Comparison of ENCODE assay signal across 15 cellular contexts in the genomic region with DNA sequence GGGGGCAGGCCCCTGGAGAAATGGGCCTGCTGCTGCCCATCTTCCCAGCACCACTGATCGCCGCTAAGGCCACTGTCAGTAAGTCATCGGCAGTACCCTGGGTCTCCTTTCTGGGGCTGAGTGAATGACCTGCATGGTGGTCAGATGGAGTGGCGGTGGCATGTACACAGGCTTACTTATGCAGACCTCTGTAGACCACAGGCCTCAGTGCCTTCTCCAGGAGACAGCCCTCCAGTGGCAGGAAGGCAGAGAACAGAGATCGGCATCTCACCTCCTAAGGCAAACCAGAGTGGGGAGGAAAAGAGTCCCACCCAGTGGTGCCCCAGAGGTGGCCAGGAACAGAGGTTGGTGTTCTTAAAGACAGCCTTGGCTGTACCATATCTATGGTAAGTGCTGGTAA. TPM values are rescaled to one million over a fixed set of nuclear protein-coding genes. Genes with fewer than 3 reads are reported as not detected.
A peak's percentile ranks its signal among the peaks of the same experiment; 100 is the strongest.
DNase-seq lines count a peak whose midpoint lies in the region; ATAC-seq and TF ChIP-seq lines count a peak whose summit lies in the region.
"Had no signal": no experiment of that assay in that cellular context is flagged by ENCODE, and none has a peak within 500 bp of the region (broad histone marks: within the 10 kb centered on the region; RNA-seq: fewer than 3 reads in every experiment).

No MANE protein-coding gene starts in this region.

- H3K79me1 ChIP-seq in mesendoderm (ENCODE audit: low read length) = no peaks in the 10 kb centered on the region

- no peak overlapping the region for H2AFZ ChIP-seq in GM23338
- H2AFZ ChIP-seq in mammary epithelial cell (ENCODE audit: low read depth, low read length) = no peak overlapping the region

- CTCF ChIA-PET in AG04449 (lab: Yijun Ruan, JAX) (interaction anchor here (1.8 kb wide), 1 partner anchor 13 kb away, joined by 5 read pairs; no protein-coding TSS in a partner anchor), mammary epithelial cell (lab: Charles Lee; ENCODE audit: low non-redundant PET) (no interaction called here)

- intact Hi-C loops in mammary epithelial cell (cut with micrococcal nuclease) = no loop called here

- H3F3A ChIP-seq in GM23338 (replicated peaks; ENCODE audit: low read depth) = no peaks in the 10 kb centered on the region

- no peaks in the 10 kb centered on the region for H3K27me3 ChIP-seq in GM23338 (ENCODE audit: insufficient read depth)
- no peaks in the 10 kb centered on the region for H3K27me3 ChIP-seq in mesendoderm (ENCODE audit: insufficient read depth, low read length, poor library complexity)
- no peaks in the 10 kb centered on the region for H3K27me3 ChIP-seq in mammary epithelial cell (ENCODE audit: insufficient read depth, low read length)

- H3K23ac ChIP-seq in mesendoderm (ENCODE audit: low read length) = no peak overlapping the region

- H3K56ac ChIP-seq in mesendoderm (ENCODE audit: low read length) = no peak overlapping the region

- H3K4me3 ChIP-seq in AG04449 (ENCODE audit: low read depth, low read length) (no peak overlapping the region), GM23338 (no peak overlapping the region), mesendoderm (ENCODE audit: low read length) (no peak overlapping the region), mammary epithelial cell (replicated peaks in 1 of 3; ENCODE audit: insufficient read depth in 1 of 3, low read depth in 2 of 3, low read length in 3 of 3) (no peak overlapping the region)

- no peak overlapping the region for H2BK15ac ChIP-seq in mesendoderm (replicated peaks; ENCODE audit: low read depth)

- peak; percentile 66 for ATAC-seq in GM23338
- ATAC-seq: CD8-positive, alpha-beta T cell had no signal

- H3K9me2 ChIP-seq in GM23338 (ENCODE audit: insufficient read depth) = no peaks in the 10 kb centered on the region

- in situ Hi-C loops in mammary epithelial cell (cut with MboI; ENCODE audit: low sequenced_read_pairs in 2 of 2) = no loop called here
- in situ Hi-C loops in G401 (cut with HindIII; ENCODE audit: low sequenced_read_pairs) = no loop called here

- H2BK5ac ChIP-seq in mesendoderm (ENCODE audit: low read length) = no peak overlapping the region

- no peak overlapping the region for H3K4me3 Mint-ChIP-seq in GM23338
- H3K4me3 Mint-ChIP-seq: CD14-positive monocyte; CD8-positive, alpha-beta T cell had no signal

- H3K4me1 ChIP-seq in GM23338 (ENCODE audit: insufficient read depth) = no peaks in the 10 kb centered on the region; the same call in 1 of the 2 replicates
- H3K4me1 ChIP-seq in mesendoderm (ENCODE audit: control insufficient read depth, low read depth, low read length) = no peaks in the 10 kb centered on the region
- H3K4me1 ChIP-seq in mammary epithelial cell (ENCODE audit: insufficient read depth, low read length) = peaks cover 5% of the 10 kb centered on the region

- no peak overlapping the region for H2BK120ac ChIP-seq in mesendoderm (ENCODE audit: low read depth, low read length)

- H3K36me3 Mint-ChIP-seq in GM23338 (ENCODE audit: low read depth) = no peaks in the 10 kb centered on the region
- H3K36me3 Mint-ChIP-seq: CD8-positive, alpha-beta T cell had no signal

- no TSS peak for BruUV-seq in mammary epithelial cell (replicated peaks; lab: Mats Ljungman, UMichigan)

- H4K8ac ChIP-seq in mesendoderm (ENCODE audit: low read depth, low read length) = no peak overlapping the region

- no peak overlapping the region for H3K27ac Mint-ChIP-seq in GM23338
- H3K27ac Mint-ChIP-seq: CD14-positive monocyte; CD8-positive, alpha-beta T cell had no signal

- H3K4me1 Mint-ChIP-seq in GM23338 = peaks cover 8% of the 10 kb centered on the region

- H3K79me2 ChIP-seq in GM23338 (replicated peaks; ENCODE audit: insufficient read depth) (no peaks in the 10 kb centered on the region), mesendoderm (ENCODE audit: control insufficient read depth, insufficient read depth, low read length) (no peaks in the 10 kb centered on the region), mammary epithelial cell (ENCODE audit: insufficient read depth, low read length) (no peaks in the 10 kb centered on the region)

- H3K36me3 ChIP-seq in GM23338 (ENCODE audit: insufficient read depth) (no peaks in the 10 kb centered on the region), mesendoderm (ENCODE audit: control insufficient read depth, insufficient read depth, low read length) (no peaks in the 10 kb centered on the region), mammary epithelial cell (ENCODE audit: insufficient read depth, low read length) (no peaks in the 10 kb centered on the region)

- no peaks in the 10 kb centered on the region for H3K27me3 Mint-ChIP-seq in GM23338 (ENCODE audit: insufficient read depth, low read depth, poor library complexity)

- H3K18ac ChIP-seq in mesendoderm (ENCODE audit: low read length) = no peak overlapping the region

- no peak overlapping the region for H4K5ac ChIP-seq in mesendoderm (ENCODE audit: low read length)

- H4K20me1 ChIP-seq in GM23338 (replicated peaks; ENCODE audit: insufficient read depth) = peaks cover 19% of the 10 kb centered on the region
- no peaks in the 10 kb centered on the region for H4K20me1 ChIP-seq in mammary epithelial cell (ENCODE audit: insufficient read depth, low read length)

- H3K4me2 ChIP-seq in GM23338 (no peak overlapping the region), mesendoderm (ENCODE audit: low read length) (no peak overlapping the region), mammary epithelial cell (ENCODE audit: insufficient read depth, low read depth, low read length) (no peak overlapping the region)

- TF ChIP-seq CTCF in AG04449 (IDR thresholded peaks at IDR 0.05; ENCODE audit: insufficient read depth, low read length, missing control alignments) (peak; percentile 2), GM23338 (conservative IDR thresholded peaks at IDR 0.05; ENCODE audit: low read depth in 2 of 2) (peak; percentile 14 to 34; a peak in 1 of 4 replicates), VCaP (conservative IDR thresholded peaks at IDR 0.05) (no peak), mammary epithelial cell (conservative IDR thresholded peaks at IDR 0.05 in 1 of 2, IDR thresholded peaks at IDR 0.05 in 1 of 2; ENCODE audit: extremely low read depth in 1 of 2, insufficient read depth in 1 of 2, low read depth in 1 of 2, low read length in 2 of 2) (no peak)

- H3K9me3 Mint-ChIP-seq in GM23338 = no peaks in the 10 kb centered on the region
- H3K9me3 Mint-ChIP-seq: CD8-positive, alpha-beta T cell had no signal

- no peak overlapping the region for H3K4ac ChIP-seq in mesendoderm (ENCODE audit: low read depth, low read length)

- no peak overlapping the region for H3K9ac ChIP-seq in mesendoderm (ENCODE audit: low read length)
- no peak overlapping the region for H3K9ac ChIP-seq in mammary epithelial cell (ENCODE audit: insufficient read depth, low read length)

- H2AK5ac ChIP-seq in mesendoderm (ENCODE audit: low read length) = no peak overlapping the region

- POLR2A ChIA-PET in AG04449 (lab: Yijun Ruan, JAX) = no interaction called here

- DNase-seq in AG04449 (ENCODE audit: low read depth, low spot score) (no peak), GM23338 (ENCODE audit: low spot score) (peak; percentile 26), mesendoderm (peak; percentile 44), mammary epithelial cell (no peak), G401 (ENCODE audit: low spot score) (no peak)
- no peak for DNase-seq in stimulated activated naive CD4-positive, alpha-beta T cell treated with Interleukin-2 at 50 U/mL for 16 hours (lab: John Stamatoyannopoulos, UW)
- DNase-seq: CD8-positive, alpha-beta T cell; COR-L47; DND-41; GF-D8; GOT3; HCEC 1CT; Karpas-422 had no signal

- H3K27ac ChIP-seq in GM23338 (ENCODE audit: low read depth) = no peak overlapping the region
- peak overlapping the region; percentile 58; the same call in 1 of the 2 replicates for H3K27ac ChIP-seq in VCaP
- no peak overlapping the region for H3K27ac ChIP-seq in mesendoderm (ENCODE audit: low read depth, low read length)
- H3K27ac ChIP-seq in mammary epithelial cell (ENCODE audit: insufficient read depth, low read depth, low read length) = no peak overlapping the region

- WGBS in mesendoderm (ENCODE audit: extremely low coverage, insufficient coverage, low lambda C conversion rate) = no CpG with 5 or more reads among the region's 5 CpGs
- WGBS in mammary epithelial cell (ENCODE audit: low coverage, missing lambda C conversion rate) = 100% methylated on average over 4 of the region's 5 CpGs

- no peaks in the 10 kb centered on the region for H3K9me3 ChIP-seq in mammary epithelial cell (replicated peaks; ENCODE audit: insufficient read depth, low read length)

- dilution Hi-C loops in mammary epithelial cell (cut with HindIII; ENCODE audit: low sequenced_read_pairs) = no loop called here

TF ChIP-seq in GM23338, 12 proteins besides CTCF, POLR2A, EP300 and RAD21 (continues in another document):
- no peak for TF ChIP-seq NANOG (IDR thresholded peaks at IDR 0.05; ENCODE audit: borderline replicate concordance)
- no peak for TF ChIP-seq POLR2AphosphoS5 (IDR thresholded peaks at IDR 0.05; ENCODE audit: low read depth)

RNA-seq across cellular contexts. Expression of gene LRRC4, which starts 22.8 kb away (rescaled TPM):
- 3.6 and 5.2 TPM in 2 replicates for total RNA-seq in GM23338 (2014; rRNA removed; shearing (Covaris generic))
- polyA plus RNA-seq in GM23338 (2016; fragmentation: Nextera tagmentation; extraction: Ambion mirVana) (1.7 and 1.9 TPM in 2 replicates), mammary epithelial cell (0.16 TPM)
- 9.9 TPM for polyA plus RNA-seq in mesendoderm (2013, experiment 1 of 2)
- 9.6 TPM for polyA plus RNA-seq in mesendoderm (2013, experiment 2 of 2)
- total RNA-seq in mammary epithelial cell = under 1 TPM; under 0.01 to 0.07 TPM
- not detected for polyA minus RNA-seq in mammary epithelial cell
- total RNA-seq in G401 (2014; rRNA removed; shearing (Covaris generic)) = 0.10 and 0.12 TPM in 2 replicates

Comparison
In these comparisons a context has a peak if more than half of its experiments do, and no peak if none do; other contexts are left out.
1. DNase-seq: peak in GM23338 (single experiment) and mesendoderm (single experiment); none in AG04449 (single experiment), mammary epithelial cell (single experiment), stimulated activated naive CD4-positive, alpha-beta T cell treated with Interleukin-2 at 50 U/mL for 16 hours (single experiment) and G401 (single experiment).
2. CTCF ChIP-seq: peak in AG04449 (single experiment) and GM23338 (2 of 2); none in VCaP (single experiment) and mammary epithelial cell (0 of 2).